In the genomic region with DNA sequence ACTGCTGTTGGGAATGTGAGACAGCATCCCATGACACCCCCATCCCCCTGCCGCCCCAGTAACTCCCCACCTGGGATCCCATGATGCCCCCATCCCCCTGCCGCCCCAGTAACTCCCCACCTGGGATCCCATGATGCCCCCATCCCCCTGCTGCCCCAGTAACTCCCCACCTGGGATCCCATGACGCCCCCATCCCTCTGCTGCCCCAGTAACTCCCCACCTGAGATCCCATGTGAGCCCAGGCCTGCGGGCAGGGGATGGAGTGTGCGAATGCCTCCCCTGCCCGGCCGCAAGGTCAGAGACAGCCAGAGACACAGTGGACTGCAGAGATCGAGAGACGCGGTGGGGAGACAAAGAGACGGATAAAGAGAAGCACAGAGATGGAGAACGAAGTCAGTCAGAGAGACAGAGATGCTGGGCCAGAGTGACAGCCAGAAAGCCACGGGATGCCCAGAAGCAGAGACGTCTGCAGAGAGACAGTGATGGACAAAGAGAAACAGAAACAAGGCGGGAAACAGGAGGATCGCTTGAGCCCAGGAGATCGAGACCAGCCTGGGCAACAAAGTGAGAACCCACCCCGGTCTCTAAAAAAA, we compare ENCODE assay signal across 1 cellular context.
TF ChIP-seq lines count a peak whose summit lies in the region.

No MANE protein-coding gene starts in this region.

TF ChIP-seq in GM12878, 131 proteins besides CTCF, POLR2A, EP300 and RAD21:
- TF ChIP-seq, protein P1, sequence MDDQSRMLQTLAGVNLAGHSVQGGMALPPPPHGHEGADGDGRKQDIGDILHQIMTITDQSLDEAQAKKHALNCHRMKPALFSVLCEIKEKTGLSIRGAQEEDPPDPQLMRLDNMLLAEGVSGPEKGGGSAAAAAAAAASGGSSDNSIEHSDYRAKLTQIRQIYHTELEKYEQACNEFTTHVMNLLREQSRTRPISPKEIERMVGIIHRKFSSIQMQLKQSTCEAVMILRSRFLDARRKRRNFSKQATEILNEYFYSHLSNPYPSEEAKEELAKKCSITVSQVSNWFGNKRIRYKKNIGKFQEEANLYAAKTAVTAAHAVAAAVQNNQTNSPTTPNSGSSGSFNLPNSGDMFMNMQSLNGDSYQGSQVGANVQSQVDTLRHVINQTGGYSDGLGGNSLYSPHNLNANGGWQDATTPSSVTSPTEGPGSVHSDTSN (IDR thresholded peaks at IDR 0.05; ENCODE audit: insufficient replicate concordance, low read depth, low read length): peak; percentile 12
- no peak for TF ChIP-seq NFXL1 (IDR thresholded peaks at IDR 0.05; ENCODE audit: borderline replicate concordance)
- TF ChIP-seq, protein P2, sequence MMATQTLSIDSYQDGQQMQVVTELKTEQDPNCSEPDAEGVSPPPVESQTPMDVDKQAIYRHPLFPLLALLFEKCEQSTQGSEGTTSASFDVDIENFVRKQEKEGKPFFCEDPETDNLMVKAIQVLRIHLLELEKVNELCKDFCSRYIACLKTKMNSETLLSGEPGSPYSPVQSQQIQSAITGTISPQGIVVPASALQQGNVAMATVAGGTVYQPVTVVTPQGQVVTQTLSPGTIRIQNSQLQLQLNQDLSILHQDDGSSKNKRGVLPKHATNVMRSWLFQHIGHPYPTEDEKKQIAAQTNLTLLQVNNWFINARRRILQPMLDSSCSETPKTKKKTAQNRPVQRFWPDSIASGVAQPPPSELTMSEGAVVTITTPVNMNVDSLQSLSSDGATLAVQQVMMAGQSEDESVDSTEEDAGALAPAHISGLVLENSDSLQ (IDR thresholded peaks at IDR 0.05): peak; percentile 75
